In genomic region chr1:11963622-11964021, GRCh38 we compare ENCODE assay signal across 25 cellular contexts.
"Had no signal": no experiment of that assay in that cellular context is flagged by ENCODE, and none has a peak within 500 bp of the region (broad histone marks: within the 10 kb centered on the region; RNA-seq: fewer than 3 reads in every experiment).

No MANE protein-coding gene starts in this region.

- ATAC-seq: left colon; left lung; natural killer cell; pancreas; right cardiac atrium; sciatic nerve; stimulated activated naive B cell treated with anti-CD40 and anti-IgM and Interleukin-4, amounts not matched to agents 10 μg/mL and 1 μg/mL and 100 μg/mL, for 72 hours had no signal

- H3K27ac ChIP-seq: left lung, neural progenitor cell, pancreas, prostate gland, skin epidermis, tibial nerve, uterus had no signal

- H3K9ac ChIP-seq: neural progenitor cell had no signal

- H2AFZ ChIP-seq: neural progenitor cell had no signal

- H3K4me2 ChIP-seq: neural progenitor cell had no signal

- H3K4me3 ChIP-seq: left lung, lung, neural progenitor cell, pancreas, prostate gland, skin epidermis, tibial nerve, uterus had no signal

- H3K27me3 ChIP-seq: left lung, neural progenitor cell, pancreas, tibial nerve, uterus had no signal

- H3K9me3 ChIP-seq: left lung, pancreas, prostate gland, tibial nerve, uterus had no signal

- DNase-seq: hippocampal formation; left colon; left lung; mesendoderm; naive B cell; natural killer cell; nephron progenitor cell; nucleus accumbens; pancreas; retina; right cardiac atrium; stimulated activated CD4-positive, alpha-beta T cell treated with anti-CD3 and anti-CD28 coated beads, Interleukin-12 subunit alpha, Interleukin-12 subunit beta, amount 100 ng/mL, for 4 hours; stimulated activated CD4-positive, alpha-beta T cell treated with anti-CD3 and anti-CD28 coated beads, Interleukin-15, amount 100 ng/mL, for 24 hours; stimulated activated CD4-positive, alpha-beta T cell treated with anti-CD3 and anti-CD28 coated beads, Interleukin-2, amount 100 ng/mL, for 24 hours; stimulated activated CD4-positive, alpha-beta T cell treated with anti-CD3 and anti-CD28 coated beads, Interleukin-4, amount 100 ng/mL, for 1 hour; stimulated activated naive B cell treated with anti-CD40 and anti-IgM and Interleukin-4, amounts not matched to agents 10 μg/mL and 1 μg/mL and 100 μg/mL, for 72 hours; substantia nigra; uterus had no signal

- H3K36me3 ChIP-seq: neural progenitor cell, pancreas, uterus had no signal

- H3K4me1 ChIP-seq: neural progenitor cell, prostate gland, uterus had no signal

- FAIRE-seq: keratinocyte, pancreas had no signal
